11 cellular contexts compared by ENCODE assay signal in the genomic region with DNA sequence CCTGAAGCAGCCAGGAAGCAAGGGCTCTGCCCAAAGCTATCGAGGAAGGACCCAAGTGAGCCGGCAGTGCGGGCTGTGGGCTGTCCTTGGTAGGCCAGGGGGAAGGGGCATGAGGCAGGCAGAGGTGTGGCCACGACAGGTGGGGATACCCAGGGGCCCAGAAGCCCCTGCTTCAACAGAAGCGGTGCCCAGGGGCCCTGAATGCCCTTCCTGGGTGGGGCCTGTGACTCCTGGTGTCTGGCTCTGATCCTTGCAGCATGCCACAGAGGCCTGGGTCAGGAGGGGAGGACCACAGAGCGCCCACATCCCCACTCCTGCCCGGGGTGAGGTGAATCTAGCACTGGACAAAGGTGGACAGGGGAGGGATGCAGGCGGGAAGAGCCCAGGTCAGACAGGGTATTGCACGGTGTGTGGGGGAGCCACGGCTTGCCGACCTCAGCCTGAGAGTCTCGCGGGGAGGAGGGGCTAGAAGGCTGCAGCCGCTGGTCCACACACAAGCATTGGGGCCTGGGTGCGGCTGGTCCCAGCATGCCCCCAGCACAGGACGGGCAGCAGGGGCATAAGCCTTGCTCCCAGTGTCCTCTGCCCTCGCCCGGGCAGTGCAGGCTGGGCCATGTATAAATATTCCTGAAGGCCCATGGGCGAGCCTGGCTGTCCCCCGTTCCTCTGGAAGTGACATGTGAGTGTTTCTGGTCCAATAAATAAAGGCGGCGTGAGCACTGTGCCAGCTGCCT. TPM values are rescaled to one million over a fixed set of nuclear protein-coding genes. Genes with fewer than 3 reads are reported as not detected.
A peak's percentile ranks its signal among the peaks of the same experiment; 100 is the strongest.
DNase-seq lines count a peak whose midpoint lies in the region; ATAC-seq lines count a peak whose summit lies in the region.
"Had no signal": no experiment of that assay in that cellular context is flagged by ENCODE, and none has a peak within 500 bp of the region (broad histone marks: within the 10 kb centered on the region; RNA-seq: fewer than 3 reads in every experiment).

No MANE protein-coding gene starts in this region.

- intact Hi-C loops in right cardiac atrium (cut with DNase I): loop anchor here in 1 of 4 donors (10.0 kb wide), 1 partner anchor 56 kb away; no protein-coding TSS in a partner anchor
- intact Hi-C loops in aorta (cut with DNase I): loop anchor here in 1 of 2 donors (2.0 kb wide), 1 partner anchor 18 kb away; no protein-coding TSS in a partner anchor

- peak overlapping the region; percentile 56 to 98 (median 82); a peak in 21 of 22 replicates for H3K4me2 ChIP-seq in BLaER1 treated with 17β-estradiol and CSF1 and Interleukin-3, amounts not matched to agents 10 nM and 100 nM
- no peak overlapping the region for H3K4me2 ChIP-seq in skeletal muscle satellite cell (ENCODE audit: low read length)

- peaks cover 0 to 21% (median 0%) of the 10 kb centered on the region in 11 experiments; a peak in 4 of 22 replicates for H4K20me1 ChIP-seq in BLaER1 treated with 17β-estradiol and CSF1 and Interleukin-3, amounts not matched to agents 10 nM and 100 nM

- H3K9me3 ChIP-seq in BLaER1 treated with 17β-estradiol and CSF1 and Interleukin-3, amounts not matched to agents 10 nM and 100 nM (replicated peaks in 1 of 11): no peaks in the 10 kb centered on the region
- no peaks in the 10 kb centered on the region for H3K9me3 ChIP-seq in adipocyte (ENCODE audit: control insufficient read depth, low read length)
- H3K9me3 ChIP-seq in right cardiac atrium (ENCODE audit: control insufficient read depth, low read length): no peaks in the 10 kb centered on the region
- no peaks in the 10 kb centered on the region for H3K9me3 ChIP-seq in skeletal muscle satellite cell (replicated peaks; ENCODE audit: low read length)
- H3K9me3 ChIP-seq in aorta (ENCODE audit: control insufficient read depth, low read length): no peaks in the 10 kb centered on the region

- peaks cover 7 to 39% (median 28%) of the 10 kb centered on the region in 11 experiments; a peak in 20 of 22 replicates for H3K36me3 ChIP-seq in BLaER1 treated with 17β-estradiol and CSF1 and Interleukin-3, amounts not matched to agents 10 nM and 100 nM
- H3K36me3 ChIP-seq in adipocyte (ENCODE audit: control insufficient read depth, insufficient read depth, low read length, severe bottlenecking): peaks cover 41% of the 10 kb centered on the region
- H3K36me3 ChIP-seq in skeletal muscle satellite cell (ENCODE audit: insufficient read depth, low read length): peaks cover 44% of the 10 kb centered on the region
- peaks cover 0 to 6% of the 10 kb centered on the region in 2 donors for H3K36me3 ChIP-seq in aorta (ENCODE audit: control insufficient read depth in 1 of 2, insufficient read depth in 2 of 2, low read length in 1 of 2)

- H3K9ac ChIP-seq in BLaER1 treated with 17β-estradiol and CSF1 and Interleukin-3, amounts not matched to agents 10 nM and 100 nM: peak overlapping the region in 10 of 11 experiments; percentile 22 to 78 (median 56); a peak in 14 of 22 replicates
- H3K9ac ChIP-seq in adipocyte (ENCODE audit: low read length) (peak overlapping the region; percentile 54), skeletal muscle satellite cell (ENCODE audit: low read depth, low read length) (peak overlapping the region; percentile 76)

- ATAC-seq in right cardiac atrium (no peak), aorta (ENCODE audit: low FRiP score) (no peak)
- ATAC-seq: GM12878 had no signal

- H3K4me1 ChIP-seq in BLaER1 treated with 17β-estradiol and CSF1 and Interleukin-3, amounts not matched to agents 10 nM and 100 nM: peaks cover 73 to 94% (median 83%) of the 10 kb centered on the region in 10 experiments
- peaks cover 43% of the 10 kb centered on the region for H3K4me1 ChIP-seq in adipocyte (ENCODE audit: control insufficient read depth, insufficient read depth, low read length)
- peaks cover 10% of the 10 kb centered on the region for H3K4me1 ChIP-seq in right cardiac atrium (ENCODE audit: control insufficient read depth, insufficient read depth, low read length)
- H3K4me1 ChIP-seq in skeletal muscle satellite cell (ENCODE audit: control insufficient read depth, insufficient read depth, low read length): peaks cover 34% of the 10 kb centered on the region
- H3K4me1 ChIP-seq in aorta (ENCODE audit: control insufficient read depth in 1 of 2, insufficient read depth in 2 of 2, low read length in 2 of 2): no peaks in the 10 kb centered on the region

- WGBS in right cardiac atrium: 88% methylated on average over 22 of the region's 22 CpGs
- 79 to 80% methylated on average over 22 of the region's 22 CpGs for whole genome bisulfite sequencing in aorta, 2 donors

- H3K27ac ChIP-seq in BLaER1 treated with 17β-estradiol and CSF1 and Interleukin-3, amounts not matched to agents 10 nM and 100 nM: peak overlapping the region; percentile 28 to 93 (median 69); a peak in 19 of 22 replicates
- H3K27ac ChIP-seq in right cardiac atrium (ENCODE audit: low read length) (peak overlapping the region; percentile 4), aorta (ENCODE audit: low read depth in 1 of 2, low read length in 2 of 2) (peak overlapping the region in 1 of 2 donors; percentile 58)

- H3K27me3 ChIP-seq in BLaER1 treated with 17β-estradiol and CSF1 and Interleukin-3, amounts not matched to agents 10 nM and 100 nM: no peaks in the 10 kb centered on the region
- H3K27me3 ChIP-seq in adipocyte (replicated peaks; ENCODE audit: control insufficient read depth, insufficient read depth, low read length) (no peaks in the 10 kb centered on the region), right cardiac atrium (ENCODE audit: control insufficient read depth, insufficient read depth) (no peaks in the 10 kb centered on the region), skeletal muscle satellite cell (ENCODE audit: control insufficient read depth, insufficient read depth, low read length) (no peaks in the 10 kb centered on the region), aorta (ENCODE audit: control insufficient read depth in 1 of 2, insufficient read depth in 2 of 2, low read length in 1 of 2) (no peaks in the 10 kb centered on the region)

- DNase-seq in adipocyte (ENCODE audit: low read depth): no peak
- no peak for DNase-seq in right cardiac atrium
- DNase-seq in SKM-1 treated with dmso at 0.1 percent for 144 hours (lab: John Stamatoyannopoulos, UW; ENCODE audit: unreplicated experiment): no peak
- no peak for DNase-seq in NCI-H1436 treated with DMSO at 0.1 percent for 48 hours (lab: John Stamatoyannopoulos, UW)
- DNase-seq in retina: no peak
- no peak for DNase-seq in aorta
- DNase-seq: activated CD4-positive, alpha-beta T cell treated with anti-CD3 and anti-CD28 coated beads, Interleukin-2, amount 10 ng/mL, durations not matched to agents 24 days and 14 days; activated gamma-delta T cell treated with Interleukin-2 at 50 U/mL for 16 hours had no signal

- H3K4me3 ChIP-seq in BLaER1 treated with 17β-estradiol and CSF1 and Interleukin-3, amounts not matched to agents 10 nM and 100 nM: no peak overlapping the region; a peak in 1 of 20 replicates
- H3K4me3 ChIP-seq in adipocyte (ENCODE audit: low read length): no peak overlapping the region
- H3K4me3 ChIP-seq in right cardiac atrium (ENCODE audit: low read length): no peak overlapping the region
- no peak overlapping the region for H3K4me3 ChIP-seq in skeletal muscle satellite cell (ENCODE audit: low read length)
- no peak overlapping the region for H3K4me3 ChIP-seq in aorta (ENCODE audit: low read length in 2 of 2)
- H3K4me3 ChIP-seq: GM12878 had no signal

RNA-seq across cellular contexts. Expression of a gene that starts 19.0 kb away (rescaled TPM):
- total RNA-seq in right cardiac atrium (10 to 100 TPM in 1 of 4 donors, 1 to 10 TPM in 3; 4.8 to 13.7 (median 7.1) TPM), aorta (100 to 1,000 TPM in 1 of 2 donors, 10 to 100 TPM in 1; 73.1 to 145 TPM)
- polyA plus RNA-seq in right cardiac atrium (20.5 TPM), aorta (10 to 100 TPM; 57.4 to 86.8 TPM)
- total RNA-seq in skeletal muscle satellite cell (2012; rRNA removed): 29.7 and 36.9 TPM in 2 replicates

RNA-seq across cellular contexts. Expression of a gene that starts 39.2 kb away (rescaled TPM):
- total RNA-seq in right cardiac atrium (10 to 100 TPM; 16.0 to 25.2 (median 17.6) TPM), aorta (10 to 100 TPM; 25.0 to 25.8 TPM)
- polyA plus RNA-seq in right cardiac atrium (16.0 TPM), aorta (10 to 100 TPM in 1 of 2 donors, 1 to 10 TPM in 1; 8.8 to 74.1 TPM)
- total RNA-seq in skeletal muscle satellite cell (2012; rRNA removed): 4.8 and 8.6 TPM in 2 replicates

RNA-seq across cellular contexts. Expression of a gene that starts 52.0 kb away (rescaled TPM):
- 10 to 100 TPM; 48.2 to 55.8 (median 49.5) TPM for total RNA-seq in right cardiac atrium
- polyA plus RNA-seq in right cardiac atrium: 32.2 TPM
- 33.0 and 43.7 TPM in 2 replicates for total RNA-seq in skeletal muscle satellite cell (2012; rRNA removed)
- total RNA-seq in aorta: 10 to 100 TPM; 96.3 to 96.9 TPM
- 10 to 100 TPM; 17.2 to 46.8 TPM for polyA plus RNA-seq in aorta

Comparison
In these comparisons a context has a peak if more than half of its experiments do, and no peak if none do; other contexts are left out.
1. RNA of a gene that starts 19.0 kb away (total RNA-seq): 73.1 to 145 TPM in aorta; 4.8 to 13.7 TPM in right cardiac atrium; every median in the first group is over 4 times any median in the second.
2. Peak in every context shown above with its lines, with median percentiles within 50 percentile points of each other: H3K9ac ChIP-seq.